ENCODE assay signal across 12 cellular contexts in the genomic region with DNA sequence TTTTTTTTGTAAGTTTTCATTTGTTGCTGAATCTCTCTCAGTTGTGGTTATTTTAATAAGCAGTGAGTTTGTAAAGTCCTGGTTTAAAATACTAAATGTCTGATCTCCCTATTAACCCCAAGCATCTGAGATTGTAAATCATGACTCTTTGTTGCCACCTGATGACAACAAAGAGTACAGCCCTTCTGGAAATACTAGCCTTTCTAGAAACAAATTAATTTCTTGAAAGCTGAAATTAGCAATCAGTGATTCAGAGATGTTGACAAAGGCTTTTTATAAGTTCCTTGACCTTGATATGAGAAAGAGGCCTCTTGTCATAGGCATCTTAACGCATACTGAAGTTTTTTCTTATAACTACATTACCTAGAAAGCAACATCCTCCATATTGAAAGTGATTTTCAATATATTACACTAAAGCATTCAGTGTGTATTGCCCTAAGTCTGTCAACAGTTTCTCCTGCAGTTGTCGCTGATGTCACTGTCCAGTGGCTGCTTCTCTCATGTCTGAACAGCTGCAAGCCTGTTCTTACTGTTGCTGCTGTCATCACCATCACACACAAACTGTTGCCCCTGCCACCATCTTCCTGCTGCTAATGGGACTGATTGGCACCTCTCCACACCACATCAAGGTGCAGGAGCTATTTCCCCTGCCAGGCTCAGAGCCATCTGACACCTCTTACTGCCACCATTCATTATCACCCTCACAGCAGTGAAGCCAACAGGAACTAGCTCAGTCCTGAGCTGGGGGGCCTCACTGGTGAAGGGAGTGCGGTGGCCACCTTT.
DNase-seq lines count a peak whose midpoint lies in the region; ATAC-seq and TF ChIP-seq lines count a peak whose summit lies in the region.
"Had no signal": no experiment of that assay in that cellular context is flagged by ENCODE, and none has a peak within 500 bp of the region (broad histone marks: within the 10 kb centered on the region; RNA-seq: fewer than 3 reads in every experiment).

No MANE protein-coding gene starts in this region.

- no peak overlapping the region for H3K27ac ChIP-seq in PC-9
- H3K27ac ChIP-seq: BLaER1, epithelial cell of prostate had no signal

- DNase-seq in stimulated activated naive CD8-positive, alpha-beta T cell treated with anti-CD3 and anti-CD28 coated beads, Interleukin-15, amount 100 ng/mL, for 72 hours = no peak
- DNase-seq in stimulated activated naive CD8-positive, alpha-beta T cell treated with anti-CD3 and anti-CD28 coated beads, Interleukin-15, Interleukin-2, amounts not matched to agents 100 U/mL and 50 U/mL, for 24 hours = no peak
- DNase-seq in PC-9 (no peak), fibroblast of peridontal ligament (ENCODE audit: extremely low read depth) (peak; percentile 3), NCI-H146 (lab: John Stamatoyannopoulos, UW) (no peak)
- no peak for DNase-seq in activated CD4-positive, alpha-beta T cell treated with anti-CD3 and anti-CD28 coated beads for 1 hour
- DNase-seq: NCI-H187; stimulated activated naive B cell treated with anti-CD40 and anti-IgM and Interleukin-4, amounts not matched to agents 10 μg/mL and 1 μg/mL and 100 μg/mL, for 72 hours had no signal

- POLR2A ChIA-PET in PC-9 (lab: Charles Lee; ENCODE audit: unreplicated experiment) = no interaction called here

- no peak overlapping the region for H3K4me2 ChIP-seq in PC-9
- H3K4me2 ChIP-seq: BLaER1 had no signal

- intact Hi-C loops in PC-9 (cut with micrococcal nuclease; ENCODE audit: unreplicated experiment) = no loop called here

- no peaks in the 10 kb centered on the region for H3K27me3 ChIP-seq in PC-9 (ENCODE audit: insufficient read depth, low read depth)
- H3K27me3 ChIP-seq: BLaER1 had no signal

- no peaks in the 10 kb centered on the region for H3K36me3 ChIP-seq in PC-9 (ENCODE audit: low read depth)

- no peaks in the 10 kb centered on the region for H3K27me3 Mint-ChIP-seq in stimulated activated naive CD8-positive, alpha-beta T cell treated with anti-CD3 and anti-CD28 coated beads, Interleukin-15, amount 100 ng/mL, for 72 hours
- H3K27me3 Mint-ChIP-seq: stimulated activated naive B cell treated with anti-CD40 and anti-IgM and Interleukin-4, amounts not matched to agents 10 μg/mL and 1 μg/mL and 100 μg/mL, for 72 hours had no signal

- H3K4me1 ChIP-seq in PC-9 (replicated peaks; ENCODE audit: insufficient read depth) = no peaks in the 10 kb centered on the region
- H3K4me1 ChIP-seq: BLaER1 had no signal

- ATAC-seq in stimulated activated naive CD8-positive, alpha-beta T cell treated with anti-CD3 and anti-CD28 coated beads, Interleukin-15, amount 100 ng/mL, for 72 hours = peak; percentile 54
- no peak for ATAC-seq in stimulated activated naive CD8-positive, alpha-beta T cell treated with anti-CD3 and anti-CD28 coated beads, Interleukin-15, Interleukin-2, amounts not matched to agents 100 U/mL and 50 U/mL, for 24 hours
- ATAC-seq in GM21515 (IDR thresholded peaks at IDR 0.05; ENCODE audit: unreplicated experiment) (no peak), HG03354 (IDR thresholded peaks at IDR 0.05; ENCODE audit: poor library complexity, severe bottlenecking, unreplicated experiment) (no peak)
- ATAC-seq: stimulated activated naive B cell treated with anti-CD40 and anti-IgM and Interleukin-4, amounts not matched to agents 10 μg/mL and 1 μg/mL and 100 μg/mL, for 72 hours had no signal

- no peaks in the 10 kb centered on the region for H3K9me3 ChIP-seq in PC-9 (ENCODE audit: insufficient read depth, low read depth)

- peaks cover 10% of the 10 kb centered on the region for H3K4me1 Mint-ChIP-seq in stimulated activated naive CD8-positive, alpha-beta T cell treated with anti-CD3 and anti-CD28 coated beads, Interleukin-15, amount 100 ng/mL, for 72 hours
- H3K4me1 Mint-ChIP-seq: stimulated activated naive B cell treated with anti-CD40 and anti-IgM and Interleukin-4, amounts not matched to agents 10 μg/mL and 1 μg/mL and 100 μg/mL, for 72 hours had no signal

- peak; percentile 47; the same call in 1 of the 2 replicates for TF ChIP-seq CTCF in PC-9 (conservative IDR thresholded peaks at IDR 0.05)

- H3K27ac Mint-ChIP-seq in stimulated activated naive CD8-positive, alpha-beta T cell treated with anti-CD3 and anti-CD28 coated beads, Interleukin-15, amount 100 ng/mL, for 72 hours = no peak overlapping the region
- H3K27ac Mint-ChIP-seq: stimulated activated naive B cell treated with anti-CD40 and anti-IgM and Interleukin-4, amounts not matched to agents 10 μg/mL and 1 μg/mL and 100 μg/mL, for 72 hours had no signal

- CTCF ChIA-PET in PC-9 (lab: Charles Lee) = no interaction called here

- H4K20me1 ChIP-seq in PC-9 (ENCODE audit: insufficient read depth) = no peaks in the 10 kb centered on the region
- H4K20me1 ChIP-seq: BLaER1 had no signal

- no peaks in the 10 kb centered on the region for H3K79me2 ChIP-seq in PC-9 (ENCODE audit: low read depth)

- H3K9me3 Mint-ChIP-seq in stimulated activated naive CD8-positive, alpha-beta T cell treated with anti-CD3 and anti-CD28 coated beads, Interleukin-15, amount 100 ng/mL, for 72 hours = no peaks in the 10 kb centered on the region
- H3K9me3 Mint-ChIP-seq: stimulated activated naive B cell treated with anti-CD40 and anti-IgM and Interleukin-4, amounts not matched to agents 10 μg/mL and 1 μg/mL and 100 μg/mL, for 72 hours had no signal

- H3K9me2 ChIP-seq in PC-9 (ENCODE audit: insufficient read depth) = no peaks in the 10 kb centered on the region

- no peaks in the 10 kb centered on the region for H3F3A ChIP-seq in PC-9 (ENCODE audit: insufficient read depth, low read depth)

- no peak overlapping the region for H3K4me3 Mint-ChIP-seq in stimulated activated naive CD8-positive, alpha-beta T cell treated with anti-CD3 and anti-CD28 coated beads, Interleukin-15, amount 100 ng/mL, for 72 hours
- H3K4me3 Mint-ChIP-seq: stimulated activated naive B cell treated with anti-CD40 and anti-IgM and Interleukin-4, amounts not matched to agents 10 μg/mL and 1 μg/mL and 100 μg/mL, for 72 hours had no signal

- no TSS peak for BruUV-seq in PC-9 (replicated peaks; lab: Mats Ljungman, UMichigan)

- no peak overlapping the region for H2AFZ ChIP-seq in PC-9

- no peak overlapping the region for H3K4me3 ChIP-seq in PC-9
- H3K4me3 ChIP-seq: BLaER1 had no signal
